ENCODE assay signal across 12 cellular contexts in genomic region chr3:135964160-135964955, GRCh38. TPM values are rescaled to one million over a fixed set of nuclear protein-coding genes. Genes with fewer than 3 reads are reported as not detected.
DNase-seq lines count a peak whose midpoint lies in the region; ATAC-seq and TF ChIP-seq lines count a peak whose summit lies in the region.
"Had no signal": no experiment of that assay in that cellular context is flagged by ENCODE, and none has a peak within 500 bp of the region (broad histone marks: within the 10 kb centered on the region; RNA-seq: fewer than 3 reads in every experiment).

No MANE protein-coding gene starts in this region.

- peak overlapping the region; percentile 54 for H3K27ac ChIP-seq in cardiac muscle cell
- H3K27ac ChIP-seq in right cardiac atrium (ENCODE audit: low read length), result no peak overlapping the region
- H3K27ac ChIP-seq in muscle layer of colon (ENCODE audit: low read depth, low read length), result peak overlapping the region; percentile 58
- H3K27ac ChIP-seq: PC-9 had no signal

- H3K27ac Mint-ChIP-seq in activated T-helper 2 cell treated with anti-CD3 and anti-CD28 coated beads, Interferon-gamma antibody, Interleukin-2, Interleukin-4, amounts not matched to agents 10 μg/mL and 5 μg/mL and 100 μg/mL, durations not matched to agents 14 hours and 24 hours and 36 hours, result no peak overlapping the region

- H3K27me3 Mint-ChIP-seq in activated T-helper 2 cell treated with anti-CD3 and anti-CD28 coated beads, Interferon-gamma antibody, Interleukin-2, Interleukin-4, amounts not matched to agents 10 μg/mL and 5 μg/mL and 100 μg/mL, durations not matched to agents 14 hours and 24 hours and 36 hours (ENCODE audit: low read depth), result peaks cover 30% of the 10 kb centered on the region

- H3K4me1 ChIP-seq in cardiac muscle cell (ENCODE audit: low read depth) (peaks cover 16% of the 10 kb centered on the region), right cardiac atrium (ENCODE audit: control insufficient read depth, insufficient read depth, low read length) (no peaks in the 10 kb centered on the region), muscle layer of colon (ENCODE audit: insufficient read depth, low read length) (peaks cover 29% of the 10 kb centered on the region)

- H3K9me3 ChIP-seq in cardiac muscle cell (ENCODE audit: low read depth) (no peaks in the 10 kb centered on the region), right cardiac atrium (ENCODE audit: control insufficient read depth, low read length) (peaks cover 1% of the 10 kb centered on the region), muscle layer of colon (ENCODE audit: low read length) (no peaks in the 10 kb centered on the region)

- H3K36me3 ChIP-seq in cardiac muscle cell (no peaks in the 10 kb centered on the region), muscle layer of colon (ENCODE audit: insufficient read depth, low read length) (no peaks in the 10 kb centered on the region)

- H3K36me3 Mint-ChIP-seq in activated T-helper 2 cell treated with anti-CD3 and anti-CD28 coated beads, Interferon-gamma antibody, Interleukin-2, Interleukin-4, amounts not matched to agents 10 μg/mL and 5 μg/mL and 100 μg/mL, durations not matched to agents 14 hours and 24 hours and 36 hours (ENCODE audit: low read depth), result no peaks in the 10 kb centered on the region

- 74% methylated on average over 1 of the region's 1 CpG for WGBS in right cardiac atrium

- no peak for TF ChIP-seq CTCF in cardiac muscle cell (IDR thresholded peaks at IDR 0.05; ENCODE audit: low read depth, low read length)

- H3K9me3 Mint-ChIP-seq in activated T-helper 2 cell treated with anti-CD3 and anti-CD28 coated beads, Interferon-gamma antibody, Interleukin-2, Interleukin-4, amounts not matched to agents 10 μg/mL and 5 μg/mL and 100 μg/mL, durations not matched to agents 14 hours and 24 hours and 36 hours, result peaks cover 13% of the 10 kb centered on the region

- H3K9ac ChIP-seq in muscle layer of colon (ENCODE audit: low read length), result no peak overlapping the region

- H3K4me1 Mint-ChIP-seq in activated T-helper 2 cell treated with anti-CD3 and anti-CD28 coated beads, Interferon-gamma antibody, Interleukin-2, Interleukin-4, amounts not matched to agents 10 μg/mL and 5 μg/mL and 100 μg/mL, durations not matched to agents 14 hours and 24 hours and 36 hours (ENCODE audit: low read depth), result peaks cover 2% of the 10 kb centered on the region

- H3K4me3 ChIP-seq in cardiac muscle cell (no peak overlapping the region), right cardiac atrium (ENCODE audit: low read length) (no peak overlapping the region), muscle layer of colon (ENCODE audit: low read depth in 1 of 2, low read length in 2 of 2) (no peak overlapping the region)

- H3K27me3 ChIP-seq in cardiac muscle cell (no peaks in the 10 kb centered on the region), right cardiac atrium (ENCODE audit: control insufficient read depth, insufficient read depth) (no peaks in the 10 kb centered on the region), muscle layer of colon (ENCODE audit: control insufficient read depth in 1 of 2, insufficient read depth in 2 of 2, low read length in 2 of 2) (no peaks in the 10 kb centered on the region)

- H3K4me3 Mint-ChIP-seq in activated T-helper 2 cell treated with anti-CD3 and anti-CD28 coated beads, Interferon-gamma antibody, Interleukin-2, Interleukin-4, amounts not matched to agents 10 μg/mL and 5 μg/mL and 100 μg/mL, durations not matched to agents 14 hours and 24 hours and 36 hours (ENCODE audit: low read depth), result peak overlapping the region; percentile 63

- intact Hi-C loops in right cardiac atrium (cut with DNase I), result loop anchor here in 1 of 4 donors (10.0 kb wide), 1 partner anchor 60 kb away; no protein-coding TSS in a partner anchor
- intact Hi-C loops in activated T-helper 2 cell treated with anti-CD3 and anti-CD28 coated beads, Interferon-gamma antibody, Interleukin-2, Interleukin-4, amounts not matched to agents 10 μg/mL and 5 μg/mL and 100 μg/mL, durations not matched to agents 14 hours and 24 hours and 36 hours (cut with micrococcal nuclease), result loop anchor here (10.0 kb wide), 1 partner anchor 230 kb away; the partner anchor contains the start of gene MSL2

- ATAC-seq in right cardiac atrium (no peak), HG02852 (IDR thresholded peaks at IDR 0.05; ENCODE audit: unreplicated experiment) (no peak), HG02623 (IDR thresholded peaks at IDR 0.05; ENCODE audit: unreplicated experiment) (no peak)

- DNase-seq in cardiac muscle cell (ENCODE audit: low read depth in 1 of 2, low spot score in 1 of 2) (no peak), right cardiac atrium (no peak), superior temporal gyrus (ENCODE audit: extremely low spot score) (peak; percentile 24), dermis blood vessel endothelial cell (no peak)
- DNase-seq in activated T-helper 2 cell treated with anti-CD3 and anti-CD28 coated beads, Interferon-gamma antibody, Interleukin-2, Interleukin-4, amounts not matched to agents 10 μg/mL and 5 μg/mL and 100 μg/mL, durations not matched to agents 14 hours and 24 hours and 36 hours (ENCODE audit: low spot score), result no peak
- DNase-seq: AML-193, MV-4-11, NCI-H226, PC-9 had no signal

RNA-seq across cellular contexts. Expression of gene PPP2R3A, which starts 1.2 kb away (rescaled TPM):
- total RNA-seq in cardiac muscle cell, result 31.3 and 43.9 TPM in 2 replicates
- polyA plus RNA-seq in cardiac muscle cell, result 18.3 and 35.7 TPM in 2 replicates
- 10 to 100 TPM; 40.9 to 89.6 (median 68.3) TPM for total RNA-seq in right cardiac atrium
- 26.4 TPM for polyA plus RNA-seq in right cardiac atrium
- 0.09 and 0.11 TPM in 2 replicates for total RNA-seq in activated T-helper 2 cell treated with anti-CD3 and anti-CD28 coated beads, Interferon-gamma antibody, Interleukin-2, Interleukin-4, amounts not matched to agents 10 μg/mL and 5 μg/mL and 100 μg/mL, durations not matched to agents 14 hours and 24 hours and 36 hours
- 7.3 and 9.9 TPM in 2 replicates for total RNA-seq in dermis blood vessel endothelial cell
